ENCODE assay signal across 8 cellular contexts in the genomic region with DNA sequence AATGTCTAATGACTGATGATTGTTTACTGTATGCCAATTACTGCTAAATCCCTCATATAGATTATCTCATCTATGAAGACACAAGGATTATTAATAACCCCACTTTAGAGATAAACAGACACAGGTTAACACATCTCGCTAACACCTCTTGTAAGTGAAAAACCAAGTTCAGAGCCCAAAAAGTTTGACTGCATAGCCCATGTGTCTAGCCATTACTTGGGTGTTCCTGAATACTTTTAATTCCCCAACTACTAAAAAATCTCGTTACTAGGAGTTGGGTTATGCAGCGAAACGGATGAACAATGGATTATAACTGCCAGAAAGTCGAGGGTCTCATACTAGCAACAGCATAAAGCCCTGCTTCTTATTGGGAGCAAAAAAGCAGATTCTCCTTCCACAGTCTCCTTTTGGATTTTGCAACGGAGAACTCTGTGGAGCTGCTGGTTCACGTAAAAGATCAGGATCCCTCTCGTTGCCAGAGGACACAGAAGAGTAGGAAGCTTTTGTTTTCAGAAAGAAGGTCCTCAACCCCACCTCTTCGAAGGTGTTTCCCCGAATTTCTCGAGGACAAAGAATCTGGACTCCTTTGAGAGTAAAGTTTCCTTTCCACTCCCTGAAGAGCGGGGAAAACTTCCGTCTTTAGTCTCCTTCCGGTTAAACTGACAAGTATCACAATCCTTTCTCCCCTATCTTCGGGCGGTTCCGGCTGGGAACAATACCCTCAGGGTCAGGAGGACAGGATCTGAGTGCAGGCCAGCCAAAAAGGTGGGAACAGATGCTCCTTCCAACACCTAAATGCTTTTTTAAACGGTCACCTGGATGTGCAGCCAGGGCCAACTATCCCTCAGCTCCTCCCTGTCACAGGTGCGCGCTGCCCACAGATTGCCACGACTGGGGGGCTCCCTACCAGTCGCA. TPM values are rescaled to one million over a fixed set of nuclear protein-coding genes. Genes with fewer than 3 reads are reported as not detected.
DNase-seq lines count a peak whose midpoint lies in the region; ATAC-seq and TF ChIP-seq lines count a peak whose summit lies in the region.

No MANE protein-coding gene starts in this region.

- peak overlapping the region; percentile 80 for H3K27ac ChIP-seq in SJSA1
- peak overlapping the region; percentile 94 for H3K27ac ChIP-seq in duodenal mucosa (ENCODE audit: low read depth, low read length)
- H3K27ac ChIP-seq in testis, result peak overlapping the region; percentile 97 to 98

- WGBS in lower leg skin, 2 donors, result 3% methylated on average over 22 of the region's 22 CpGs
- 2% methylated on average over 21 to 22 of the region's 22 CpGs for WGBS in testis, 2 donors

- no peaks in the 10 kb centered on the region for H3K27me3 ChIP-seq in SJSA1 (replicated peaks)
- no peaks in the 10 kb centered on the region for H3K27me3 ChIP-seq in duodenal mucosa (ENCODE audit: control insufficient read depth in 1 of 2, insufficient read depth in 2 of 2, low read length in 2 of 2)
- no peaks in the 10 kb centered on the region for H3K27me3 ChIP-seq in testis

- intact Hi-C loops in lower leg skin (cut with DNase I; ENCODE audit: low total_unique reads) (loop anchor here (1.0 kb wide), 1 partner anchor 49 kb away; the partner anchor contains the start of gene EIF4G2), testis (cut with DNase I; ENCODE audit: low total_unique reads) (loop anchor here (5.0 kb wide), 1 partner anchor 50 kb away; the partner anchor contains the start of gene EIF4G2)

- TF ChIP-seq POLR2A in lower leg skin (IDR thresholded peaks at IDR 0.05) (no peak), testis (IDR thresholded peaks at IDR 0.05) (no peak)

- DNase-seq in NCI-H1436 (lab: John Stamatoyannopoulos, UW) (peak; percentile 25), NCI-H1436 treated with DMSO at 0.1 percent for 48 hours (lab: John Stamatoyannopoulos, UW) (no peak), SJSA1 (ENCODE audit: low read depth in 1 of 2, low spot score in 2 of 2) (peak; percentile 10 to 59), lower leg skin (ENCODE audit: low spot score in 2 of 2) (peak in 1 of 2 donors; percentile 45), testis (peak; percentile 71)

- H3K9me3 ChIP-seq in SJSA1 (replicated peaks) (no peaks in the 10 kb centered on the region), duodenal mucosa (ENCODE audit: control insufficient read depth in 1 of 2, low read length in 2 of 2) (no peaks in the 10 kb centered on the region), testis (no peaks in the 10 kb centered on the region)

- H3K4me1 ChIP-seq in SJSA1 (replicated peaks) (peaks cover 12% of the 10 kb centered on the region), duodenal mucosa (ENCODE audit: control insufficient read depth in 1 of 2, insufficient read depth in 2 of 2, low read length in 2 of 2) (peaks cover 10 to 11% of the 10 kb centered on the region in 2 donors), testis (peaks cover 6% of the 10 kb centered on the region)

- peak overlapping the region; percentile 95 to 98 for H3K9ac ChIP-seq in duodenal mucosa (ENCODE audit: low read depth in 1 of 2, low read length in 2 of 2)

- TF ChIP-seq CTCF in lower leg skin (IDR thresholded peaks at IDR 0.05), result no peak
- TF ChIP-seq CTCF in testis (IDR thresholded peaks at IDR 0.05), result no peak

- H3K36me3 ChIP-seq in SJSA1, result peaks cover 56% of the 10 kb centered on the region
- H3K36me3 ChIP-seq in duodenal mucosa (ENCODE audit: control insufficient read depth in 1 of 2, insufficient read depth in 2 of 2, low read length in 2 of 2), result peaks cover 24 to 30% of the 10 kb centered on the region in 2 donors
- no peaks in the 10 kb centered on the region for H3K36me3 ChIP-seq in testis (ENCODE audit: low read depth, missing control alignments)

- peak; percentile 27 for ATAC-seq in GM19455 (IDR thresholded peaks at IDR 0.05; ENCODE audit: unreplicated experiment)
- peak; percentile 15 for ATAC-seq in HG03520 (IDR thresholded peaks at IDR 0.05; ENCODE audit: unreplicated experiment)

- H3K4me3 ChIP-seq in SJSA1 (peak overlapping the region; percentile 67), duodenal mucosa (ENCODE audit: low read depth in 1 of 2, low read length in 2 of 2) (peak overlapping the region; percentile 93 to 97), lower leg skin (ENCODE audit: low read depth, poor library complexity, severe bottlenecking) (peak overlapping the region; percentile 86), testis (peak overlapping the region; percentile 92 to 94)

RNA-seq across cellular contexts. Expression of gene ZBED5, which starts 0.9 kb away (rescaled TPM):
- total RNA-seq in SJSA1 (2014; rRNA removed; shearing (Covaris generic)), result 22.7 and 29.5 TPM in 2 replicates
- total RNA-seq in lower leg skin (10 to 100 TPM; 29.0 to 38.0 (median 36.0) TPM), testis (10 to 100 TPM; 30.4 to 37.3 TPM)
- 27.0 TPM for polyA plus RNA-seq in testis (ENCODE audit: insufficient read depth, low read depth, low replicate concordance)

RNA-seq across cellular contexts. Expression of gene EIF4G2, which starts 48.2 kb away (rescaled TPM):
- total RNA-seq in SJSA1 (2014; rRNA removed; shearing (Covaris generic)), result 930 and 1,031 TPM in 2 replicates
- total RNA-seq in lower leg skin (100 to 1,000 TPM; 380 to 450 (median 415) TPM), testis (100 to 1,000 TPM; 451 to 519 TPM)
- 501 TPM for polyA plus RNA-seq in testis (ENCODE audit: insufficient read depth, low read depth, low replicate concordance)
